In the genomic region with DNA sequence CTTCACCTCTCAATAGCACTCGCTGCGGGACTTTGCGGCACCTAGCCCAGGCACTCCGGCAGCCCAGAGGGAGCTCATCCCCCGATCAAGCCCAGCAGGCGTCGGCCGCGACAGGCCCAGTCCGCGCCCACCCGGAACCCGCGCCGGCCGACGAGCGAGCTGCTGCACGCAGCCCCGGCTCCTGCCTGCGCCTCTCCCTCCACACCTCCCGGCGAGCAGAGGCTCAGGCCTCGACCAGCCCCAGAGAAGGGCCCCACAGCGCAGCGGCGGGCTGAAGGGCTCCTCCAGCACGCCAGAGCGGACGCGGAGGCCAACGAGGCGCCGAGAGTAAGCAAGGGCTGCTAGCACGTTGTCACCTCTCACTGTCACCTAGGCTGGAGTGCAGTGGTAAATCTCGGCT, we compare ENCODE assay signal across 28 cellular contexts.
"Had no signal": no experiment of that assay in that cellular context is flagged by ENCODE, and none has a peak within 500 bp of the region (broad histone marks: within the 10 kb centered on the region; RNA-seq: fewer than 3 reads in every experiment).

No MANE protein-coding gene starts in this region.

- H3K27ac ChIP-seq: ascending aorta, cardiac muscle cell, KMS-11, PC-9, RWPE1, SJCRH30, SK-N-MC had no signal

- H3K36me3 ChIP-seq: ascending aorta, cardiac muscle cell, SJCRH30 had no signal

- H2AFZ ChIP-seq: PC-9 had no signal

- H3K4me3 ChIP-seq: ascending aorta, cardiac muscle cell, PC-9, SJCRH30, SK-N-MC had no signal

- H3K4me2 ChIP-seq: KMS-11 had no signal

- H3K4me3 Mint-ChIP-seq: activated CD4-positive, alpha-beta T cell treated with anti-CD3 and anti-CD28 coated beads for 36 hours; activated CD4-positive, alpha-beta T cell treated with anti-CD3 and anti-CD28 coated beads, Interleukin-2, amount 10 ng/mL, durations not matched to agents 7 days and 5 days; activated CD8-positive, alpha-beta T cell treated with anti-CD3 and anti-CD28 coated beads, Interleukin-2, amount 10 ng/mL, durations not matched to agents 7 days and 5 days; activated naive CD4-positive, alpha-beta T cell treated with anti-CD3 and anti-CD28 coated beads, Interleukin-2, amount 50 U/mL, for 24 hours; activated naive CD8-positive, alpha-beta T cell treated with anti-CD3 and anti-CD28 coated beads, Interleukin-2, amount 10 ng/mL, durations not matched to agents 7 days and 5 days; activated T-cell treated with anti-CD3 and anti-CD28 coated beads, Interleukin-2, amount 50 U/mL, for 24 hours; central memory CD8-positive, alpha-beta T cell; T-helper 2 cell treated with Interferon-gamma antibody and Interleukin-4, amounts not matched to agents 5 μg/mL and 100 μg/mL, for 36 hours had no signal

- H3K27ac Mint-ChIP-seq: activated CD4-positive, alpha-beta T cell treated with anti-CD3 and anti-CD28 coated beads for 36 hours; activated CD4-positive, alpha-beta T cell treated with anti-CD3 and anti-CD28 coated beads, Interleukin-2, amount 10 ng/mL, durations not matched to agents 7 days and 5 days; activated CD8-positive, alpha-beta T cell treated with anti-CD3 and anti-CD28 coated beads, Interleukin-2, amount 10 ng/mL, durations not matched to agents 7 days and 5 days; activated naive CD4-positive, alpha-beta T cell treated with anti-CD3 and anti-CD28 coated beads, Interleukin-2, amount 50 U/mL, for 24 hours; activated naive CD8-positive, alpha-beta T cell treated with anti-CD3 and anti-CD28 coated beads, Interleukin-2, amount 10 ng/mL, durations not matched to agents 7 days and 5 days; activated T-cell treated with anti-CD3 and anti-CD28 coated beads, Interleukin-2, amount 50 U/mL, for 24 hours; activated T-helper 2 cell treated with anti-CD3 and anti-CD28 coated beads, Interferon-gamma antibody, Interleukin-2, Interleukin-4, amounts not matched to agents 10 μg/mL and 5 μg/mL and 100 μg/mL, durations not matched to agents 14 hours and 24 hours and 36 hours; T-helper 2 cell treated with Interferon-gamma antibody and Interleukin-4, amounts not matched to agents 5 μg/mL and 100 μg/mL, for 36 hours had no signal

- H3K36me3 Mint-ChIP-seq: activated naive CD4-positive, alpha-beta T cell treated with anti-CD3 and anti-CD28 coated beads, Interleukin-2, amount 50 U/mL, for 24 hours; activated naive CD8-positive, alpha-beta T cell treated with anti-CD3 and anti-CD28 coated beads, Interleukin-2, amount 10 ng/mL, durations not matched to agents 7 days and 5 days had no signal

- H3K27me3 Mint-ChIP-seq: activated CD4-positive, alpha-beta T cell treated with anti-CD3 and anti-CD28 coated beads for 36 hours; activated CD4-positive, alpha-beta T cell treated with anti-CD3 and anti-CD28 coated beads, Interleukin-2, amount 10 ng/mL, durations not matched to agents 7 days and 5 days; activated naive CD4-positive, alpha-beta T cell treated with anti-CD3 and anti-CD28 coated beads, Interleukin-2, amount 50 U/mL, for 24 hours; activated naive CD8-positive, alpha-beta T cell treated with anti-CD3 and anti-CD28 coated beads, Interleukin-2, amount 10 ng/mL, durations not matched to agents 7 days and 5 days; central memory CD8-positive, alpha-beta T cell had no signal

- H3K4me1 Mint-ChIP-seq: activated CD4-positive, alpha-beta T cell treated with anti-CD3 and anti-CD28 coated beads for 36 hours; activated CD4-positive, alpha-beta T cell treated with anti-CD3 and anti-CD28 coated beads, Interleukin-2, amount 10 ng/mL, durations not matched to agents 7 days and 5 days; activated naive CD4-positive, alpha-beta T cell treated with anti-CD3 and anti-CD28 coated beads, Interleukin-2, amount 50 U/mL, for 24 hours; activated naive CD8-positive, alpha-beta T cell treated with anti-CD3 and anti-CD28 coated beads, Interleukin-2, amount 10 ng/mL, durations not matched to agents 7 days and 5 days; central memory CD8-positive, alpha-beta T cell had no signal

- H3K9me3 Mint-ChIP-seq: activated CD4-positive, alpha-beta T cell treated with anti-CD3 and anti-CD28 coated beads, Interleukin-2, amount 10 ng/mL, durations not matched to agents 7 days and 5 days; activated naive CD4-positive, alpha-beta T cell treated with anti-CD3 and anti-CD28 coated beads, Interleukin-2, amount 50 U/mL, for 24 hours; activated naive CD8-positive, alpha-beta T cell treated with anti-CD3 and anti-CD28 coated beads, Interleukin-2, amount 10 ng/mL, durations not matched to agents 7 days and 5 days; activated T-cell treated with anti-CD3 and anti-CD28 coated beads, Interleukin-2, amount 50 U/mL, for 24 hours; activated T-helper 2 cell treated with anti-CD3 and anti-CD28 coated beads, Interferon-gamma antibody, Interleukin-2, Interleukin-4, amounts not matched to agents 10 μg/mL and 5 μg/mL and 100 μg/mL, durations not matched to agents 14 hours and 24 hours and 36 hours; central memory CD8-positive, alpha-beta T cell; T-helper 2 cell treated with Interferon-gamma antibody and Interleukin-4, amounts not matched to agents 5 μg/mL and 100 μg/mL, for 36 hours had no signal

- H3K4me1 ChIP-seq: SJCRH30 had no signal

- DNase-seq: activated CD4-positive, alpha-beta T cell treated with anti-CD3 and anti-CD28 coated beads for 36 hours; activated CD4-positive, alpha-beta T cell treated with anti-CD3 and anti-CD28 coated beads, Interleukin-2, amount 10 ng/mL, durations not matched to agents 7 days and 5 days; activated CD4-positive, alpha-beta T cell treated with anti-CD3 and anti-CD28 coated beads, Interleukin-2, amount 50 U/mL, for 48 hours; activated CD8-positive, alpha-beta T cell treated with anti-CD3 and anti-CD28 coated beads, Interleukin-2, amount 10 ng/mL, durations not matched to agents 7 days and 5 days; activated gamma-delta T cell; activated naive CD4-positive, alpha-beta T cell treated with Interleukin-2 at 50 U/mL for 16 hours; activated naive CD8-positive, alpha-beta T cell treated with anti-CD3 and anti-CD28 coated beads, Interleukin-2, amount 10 ng/mL, durations not matched to agents 7 days and 5 days; activated T-cell treated with anti-CD3 and anti-CD28 coated beads, Interleukin-2, amount 50 U/mL, for 24 hours; amygdala; MM.1S; MV-4-11; NCI-H1092; NCI-H1436 treated with DMSO at 0.1 percent for 48 hours; NCI-H1694 treated with DMSO at 0.1 percent for 48 hours; NCI-H2029; NCI-H345; NCI-H524 treated with DMSO at 0.1 percent for 48 hours; PC-9; SJCRH30 had no signal

- H3K27me3 ChIP-seq: ascending aorta, cardiac muscle cell, SJCRH30 had no signal

- H3K9me3 ChIP-seq: ascending aorta, SJCRH30 had no signal

- H3K9ac ChIP-seq: KMS-11 had no signal
